Comparison of ENCODE assay signal across 13 cellular contexts in genomic region chr6:139708342-139709199, GRCh38.
A peak's percentile ranks its signal among the peaks of the same experiment; 100 is the strongest.
DNase-seq lines count a peak whose midpoint lies in the region; ATAC-seq and TF ChIP-seq lines count a peak whose summit lies in the region.
"Had no signal": no experiment of that assay in that cellular context is flagged by ENCODE, and none has a peak within 500 bp of the region (broad histone marks: within the 10 kb centered on the region; RNA-seq: fewer than 3 reads in every experiment).

No MANE protein-coding gene starts in this region.

- POLR2A ChIA-PET in BJ (lab: Charles Lee) = interaction anchor here (0.5 to 1.3 kb wide), 5 partner anchors 9 to 830 kb away, joined by 3 to 10 read pairs (median 3); partner anchors contain the start of gene CITED2

- H3K9me3 ChIP-seq in neuronal stem cell (replicated peaks in 1 of 2; ENCODE audit: control insufficient read depth in 2 of 2, insufficient read depth in 1 of 2, low read depth in 1 of 2, low read length in 2 of 2) = peaks cover 0 to 5% of the 10 kb centered on the region in 2 donors

- H3K27ac Mint-ChIP-seq in activated T-helper 2 cell treated with anti-CD3 and anti-CD28 coated beads, Interferon-gamma antibody, Interleukin-2, Interleukin-4, amounts not matched to agents 10 μg/mL and 5 μg/mL and 100 μg/mL, durations not matched to agents 14 hours and 24 hours and 36 hours = no peak overlapping the region
- H3K27ac Mint-ChIP-seq: activated CD8-positive, alpha-beta T cell treated with anti-CD3 and anti-CD28 coated beads, Interleukin-2, amount 10 ng/mL, durations not matched to agents 7 days and 5 days; natural killer cell treated with Interleukin-12 subunit alpha and Interleukin-12 subunit beta and Interleukin-15 and Interleukin-18, amount 100 ng/mL, for 72 hours had no signal

- no peaks in the 10 kb centered on the region for H3K4me1 Mint-ChIP-seq in activated T-helper 2 cell treated with anti-CD3 and anti-CD28 coated beads, Interferon-gamma antibody, Interleukin-2, Interleukin-4, amounts not matched to agents 10 μg/mL and 5 μg/mL and 100 μg/mL, durations not matched to agents 14 hours and 24 hours and 36 hours (ENCODE audit: low read depth)

- no peak for TF ChIP-seq CTCF in BJ (IDR thresholded peaks at IDR 0.05; ENCODE audit: insufficient read depth, low read depth, low read length)
- no peak for TF ChIP-seq CTCF in epithelial cell of proximal tubule (conservative IDR thresholded peaks at IDR 0.05; ENCODE audit: low read depth, low read length)

- H3K14ac ChIP-seq in neuronal stem cell (ENCODE audit: low read length) = no peak overlapping the region

- no peak overlapping the region for H3K4me3 Mint-ChIP-seq in activated T-helper 2 cell treated with anti-CD3 and anti-CD28 coated beads, Interferon-gamma antibody, Interleukin-2, Interleukin-4, amounts not matched to agents 10 μg/mL and 5 μg/mL and 100 μg/mL, durations not matched to agents 14 hours and 24 hours and 36 hours (ENCODE audit: low read depth)
- H3K4me3 Mint-ChIP-seq: activated CD8-positive, alpha-beta T cell treated with anti-CD3 and anti-CD28 coated beads, Interleukin-2, amount 10 ng/mL, durations not matched to agents 7 days and 5 days; natural killer cell treated with Interleukin-12 subunit alpha and Interleukin-12 subunit beta and Interleukin-15 and Interleukin-18, amount 100 ng/mL, for 72 hours had no signal

- CTCF ChIA-PET in BJ (lab: Yijun Ruan, JAX) = interaction anchor here (0.5 to 1.7 kb wide), 3 partner anchors 14 to 102 kb away, joined by 3 to 4 read pairs (median 3); no protein-coding TSS in a partner anchor

- H2BK12ac ChIP-seq in neuronal stem cell (ENCODE audit: low read length) = no peak overlapping the region

- no peak overlapping the region for H3K18ac ChIP-seq in neuronal stem cell (ENCODE audit: low read length)

- H4K8ac ChIP-seq in neuronal stem cell (ENCODE audit: low read depth, low read length) = no peak overlapping the region

- no peaks in the 10 kb centered on the region for H3K36me3 Mint-ChIP-seq in activated T-helper 2 cell treated with anti-CD3 and anti-CD28 coated beads, Interferon-gamma antibody, Interleukin-2, Interleukin-4, amounts not matched to agents 10 μg/mL and 5 μg/mL and 100 μg/mL, durations not matched to agents 14 hours and 24 hours and 36 hours (ENCODE audit: low read depth)
- H3K36me3 Mint-ChIP-seq: natural killer cell treated with Interleukin-12 subunit alpha and Interleukin-12 subunit beta and Interleukin-15 and Interleukin-18, amount 100 ng/mL, for 72 hours had no signal

- no peaks in the 10 kb centered on the region for H3K36me3 ChIP-seq in BJ (ENCODE audit: control insufficient read depth, insufficient read depth, low read length)
- H3K36me3 ChIP-seq in neuronal stem cell (replicated peaks in 1 of 2; ENCODE audit: control insufficient read depth in 2 of 2, insufficient read depth in 2 of 2, low read length in 2 of 2) = no peaks in the 10 kb centered on the region

- no peak overlapping the region for H2BK5ac ChIP-seq in neuronal stem cell (ENCODE audit: low read length)

- peaks cover 10% of the 10 kb centered on the region for H3K27me3 Mint-ChIP-seq in activated T-helper 2 cell treated with anti-CD3 and anti-CD28 coated beads, Interferon-gamma antibody, Interleukin-2, Interleukin-4, amounts not matched to agents 10 μg/mL and 5 μg/mL and 100 μg/mL, durations not matched to agents 14 hours and 24 hours and 36 hours (ENCODE audit: low read depth)

- no peak overlapping the region for H3K27ac ChIP-seq in neuronal stem cell (replicated peaks; ENCODE audit: low read length)

- DNase-seq in BJ (ENCODE audit: low read depth) = peak; percentile 66
- DNase-seq in OCI-M1 (lab: John Stamatoyannopoulos, UW) = peak; percentile 54
- peak; percentile 87 for DNase-seq in epithelial cell of proximal tubule (ENCODE audit: low read depth)
- DNase-seq in neuronal stem cell (ENCODE audit: low spot score) = peak; percentile 18
- DNase-seq in SKM-1 treated with dmso at 0.1 percent for 144 hours (lab: John Stamatoyannopoulos, UW; ENCODE audit: unreplicated experiment) = no peak
- no peak for DNase-seq in activated T-helper 2 cell treated with anti-CD3 and anti-CD28 coated beads, Interferon-gamma antibody, Interleukin-2, Interleukin-4, amounts not matched to agents 10 μg/mL and 5 μg/mL and 100 μg/mL, durations not matched to agents 14 hours and 24 hours and 36 hours (ENCODE audit: low spot score)
- DNase-seq: activated CD8-positive, alpha-beta T cell treated with anti-CD3 and anti-CD28 coated beads, Interleukin-2, amount 10 ng/mL, durations not matched to agents 7 days and 5 days; DMS 273 treated with DMSO at 0.1 percent for 48 hours; NCI-H748 treated with DMSO at 0.1 percent for 48 hours; stimulated activated naive CD4-positive, alpha-beta T cell had no signal

- no peak overlapping the region for H2BK15ac ChIP-seq in neuronal stem cell (ENCODE audit: low read length)

- no peaks in the 10 kb centered on the region for H3K9me3 Mint-ChIP-seq in activated T-helper 2 cell treated with anti-CD3 and anti-CD28 coated beads, Interferon-gamma antibody, Interleukin-2, Interleukin-4, amounts not matched to agents 10 μg/mL and 5 μg/mL and 100 μg/mL, durations not matched to agents 14 hours and 24 hours and 36 hours
- H3K9me3 Mint-ChIP-seq: natural killer cell treated with Interleukin-12 subunit alpha and Interleukin-12 subunit beta and Interleukin-15 and Interleukin-18, amount 100 ng/mL, for 72 hours had no signal

- peak overlapping the region; percentile 20 for H2AFZ ChIP-seq in neuronal stem cell (ENCODE audit: low read length)

- H3K4ac ChIP-seq in neuronal stem cell (ENCODE audit: low read length) = no peak overlapping the region

- H3K27me3 ChIP-seq in BJ (ENCODE audit: control insufficient read depth, insufficient read depth, low read length) = no peaks in the 10 kb centered on the region
- H3K27me3 ChIP-seq in neuronal stem cell (ENCODE audit: control insufficient read depth in 3 of 3, insufficient read depth in 3 of 3, low read depth in 1 of 3, low read length in 3 of 3) = no peaks in the 10 kb centered on the region

- H3K79me1 ChIP-seq in neuronal stem cell (ENCODE audit: low read depth, low read length) = no peaks in the 10 kb centered on the region

- peaks cover 5 to 12% of the 10 kb centered on the region in 2 donors for H3K4me1 ChIP-seq in neuronal stem cell (ENCODE audit: control insufficient read depth in 2 of 2, insufficient read depth in 1 of 2, low read depth in 1 of 2, low read length in 2 of 2)

- ATAC-seq in HG02571 (IDR thresholded peaks at IDR 0.05; ENCODE audit: unreplicated experiment) (no peak), GM21737 (IDR thresholded peaks at IDR 0.05; ENCODE audit: unreplicated experiment) (no peak)
- ATAC-seq: activated CD8-positive, alpha-beta T cell treated with anti-CD3 and anti-CD28 coated beads, Interleukin-2, amount 10 ng/mL, durations not matched to agents 7 days and 5 days; natural killer cell treated with Interleukin-12 subunit alpha and Interleukin-12 subunit beta and Interleukin-15 and Interleukin-18, amount 100 ng/mL, for 72 hours had no signal

- H3K4me3 ChIP-seq in BJ (ENCODE audit: low read depth, low read length) (no peak overlapping the region), epithelial cell of proximal tubule (ENCODE audit: low read depth, low read length) (no peak overlapping the region), neuronal stem cell (ENCODE audit: low read length in 2 of 2) (no peak overlapping the region)

- intact Hi-C loops in activated T-helper 2 cell treated with anti-CD3 and anti-CD28 coated beads, Interferon-gamma antibody, Interleukin-2, Interleukin-4, amounts not matched to agents 10 μg/mL and 5 μg/mL and 100 μg/mL, durations not matched to agents 14 hours and 24 hours and 36 hours (cut with micrococcal nuclease) = no loop called here

- H2BK120ac ChIP-seq in neuronal stem cell (ENCODE audit: low read depth, low read length) = no peak overlapping the region

- H3K9ac ChIP-seq in neuronal stem cell (ENCODE audit: low read depth, low read length, poor library complexity) = no peak overlapping the region

- H2AK5ac ChIP-seq in neuronal stem cell (ENCODE audit: low read depth, low read length) = no peak overlapping the region

- no peak overlapping the region for H4K91ac ChIP-seq in neuronal stem cell (ENCODE audit: low read depth, low read length, poor library complexity)

- WGBS in neuronal stem cell (ENCODE audit: extremely low coverage in 2 of 2, insufficient read length in 2 of 2, insufficient replicate concordance in 1 of 2), 2 donors = no CpG with 5 or more reads among the region's 6 CpGs

- no peak overlapping the region for H3K23ac ChIP-seq in neuronal stem cell (ENCODE audit: low read depth, low read length, poor library complexity)

- no peak overlapping the region for H3K4me2 ChIP-seq in neuronal stem cell (ENCODE audit: insufficient read depth, low read length, poor library complexity, severe bottlenecking)

Comparison
In these comparisons a context has a peak if more than half of its experiments do, and no peak if none do; other contexts are left out.
1. DNase-seq: peak in BJ (single experiment), OCI-M1 (single experiment), epithelial cell of proximal tubule (single experiment) and neuronal stem cell (single experiment); none in SKM-1 treated with dmso at 0.1 percent for 144 hours (single experiment) and activated T-helper 2 cell treated with anti-CD3 and anti-CD28 coated beads, Interferon-gamma antibody, Interleukin-2, Interleukin-4, amounts not matched to agents 10 μg/mL and 5 μg/mL and 100 μg/mL, durations not matched to agents 14 hours and 24 hours and 36 hours (single experiment).